In genomic region chr18:48136544-48137353, GRCh38 we compare ENCODE assay signal across 8 cellular contexts.
DNase-seq lines count a peak whose midpoint lies in the region; TF ChIP-seq lines count a peak whose summit lies in the region.

No MANE protein-coding gene starts in this region.

- H3K4me1 Mint-ChIP-seq in activated naive CD4-positive, alpha-beta T cell treated with anti-CD3 and anti-CD28 coated beads for 36 hours (ENCODE audit: low read depth): peaks cover 7% of the 10 kb centered on the region
- peaks cover 34% of the 10 kb centered on the region for H3K4me1 Mint-ChIP-seq in dendritic cell treated with granulocyte-macrophage colony-stimulating factor and Interleukin-4, amounts not matched to agents 40 ng/mL and 50 ng/mL, for 4 days (ENCODE audit: low read depth)

- H3K9me3 ChIP-seq in vagina: no peaks in the 10 kb centered on the region

- peak overlapping the region; percentile 87 for H3K27ac ChIP-seq in vagina

- no peak overlapping the region for H3K27ac Mint-ChIP-seq in activated naive CD4-positive, alpha-beta T cell treated with anti-CD3 and anti-CD28 coated beads for 36 hours
- H3K27ac Mint-ChIP-seq in dendritic cell treated with granulocyte-macrophage colony-stimulating factor and Interleukin-4, amounts not matched to agents 40 ng/mL and 50 ng/mL, for 4 days: no peak overlapping the region

- TF ChIP-seq CTCF in vagina (IDR thresholded peaks at IDR 0.05): no peak

- H3K27me3 Mint-ChIP-seq in activated naive CD4-positive, alpha-beta T cell treated with anti-CD3 and anti-CD28 coated beads for 36 hours (ENCODE audit: low read depth): peaks cover 38% of the 10 kb centered on the region
- H3K27me3 Mint-ChIP-seq in dendritic cell treated with granulocyte-macrophage colony-stimulating factor and Interleukin-4, amounts not matched to agents 40 ng/mL and 50 ng/mL, for 4 days: peaks cover 68% of the 10 kb centered on the region

- DNase-seq in activated naive CD4-positive, alpha-beta T cell treated with anti-CD3 and anti-CD28 coated beads for 36 hours: no peak
- DNase-seq in activated naive CD4-positive, alpha-beta T cell treated with Interleukin-2 at 50 U/mL for 16 hours: no peak
- DNase-seq in mesenteric fat pad (ENCODE audit: low spot score) (peak; percentile 86), vagina (ENCODE audit: extremely low spot score in 2 of 2) (no peak), NCI-H1092 (lab: John Stamatoyannopoulos, UW) (no peak), kidney glomerular epithelial cell (lab: John Stamatoyannopoulos, UW) (no peak)
- no peak for DNase-seq in stimulated activated CD4-positive, alpha-beta T cell treated with anti-CD3 and anti-CD28 coated beads, Interleukin-4, amount 100 ng/mL, for 4 hours

- CTCF ChIA-PET in activated naive CD4-positive, alpha-beta T cell treated with anti-CD3 and anti-CD28 coated beads for 36 hours (lab: Charles Lee): no interaction called here

- no peak for TF ChIP-seq POLR2A in vagina (IDR thresholded peaks at IDR 0.05)

- H3K4me3 Mint-ChIP-seq in activated naive CD4-positive, alpha-beta T cell treated with anti-CD3 and anti-CD28 coated beads for 36 hours: peak overlapping the region; percentile 24
- H3K4me3 Mint-ChIP-seq in dendritic cell treated with granulocyte-macrophage colony-stimulating factor and Interleukin-4, amounts not matched to agents 40 ng/mL and 50 ng/mL, for 4 days: peak overlapping the region; percentile 69

- no peaks in the 10 kb centered on the region for H3K9me3 Mint-ChIP-seq in activated naive CD4-positive, alpha-beta T cell treated with anti-CD3 and anti-CD28 coated beads for 36 hours
- no peaks in the 10 kb centered on the region for H3K9me3 Mint-ChIP-seq in dendritic cell treated with granulocyte-macrophage colony-stimulating factor and Interleukin-4, amounts not matched to agents 40 ng/mL and 50 ng/mL, for 4 days

- H3K36me3 ChIP-seq in vagina: no peaks in the 10 kb centered on the region

- peak overlapping the region; percentile 58 to 67 for H3K4me3 ChIP-seq in vagina

- H3K4me1 ChIP-seq in vagina: peaks cover 63% of the 10 kb centered on the region

- intact Hi-C loops in activated naive CD4-positive, alpha-beta T cell treated with anti-CD3 and anti-CD28 coated beads for 36 hours (cut with micrococcal nuclease): no loop called here
- intact Hi-C loops in dendritic cell treated with granulocyte-macrophage colony-stimulating factor and Interleukin-4, amounts not matched to agents 40 ng/mL and 50 ng/mL, for 4 days (cut with micrococcal nuclease): no loop called here
- intact Hi-C loops in vagina (cut with DNase I): no loop called here

- H3K27me3 ChIP-seq in vagina: no peaks in the 10 kb centered on the region

- H3K36me3 Mint-ChIP-seq in activated naive CD4-positive, alpha-beta T cell treated with anti-CD3 and anti-CD28 coated beads for 36 hours (ENCODE audit: low read depth): no peaks in the 10 kb centered on the region
- H3K36me3 Mint-ChIP-seq in dendritic cell treated with granulocyte-macrophage colony-stimulating factor and Interleukin-4, amounts not matched to agents 40 ng/mL and 50 ng/mL, for 4 days (ENCODE audit: low read depth): no peaks in the 10 kb centered on the region
